In genomic region chr4:54229631-54230478, GRCh38 we compare ENCODE assay signal across 9 cellular contexts. TPM values are rescaled to one million over a fixed set of nuclear protein-coding genes. Genes with fewer than 3 reads are reported as not detected.
DNase-seq lines count a peak whose midpoint lies in the region; ATAC-seq and TF ChIP-seq lines count a peak whose summit lies in the region.
"Had no signal": no experiment of that assay in that cellular context is flagged by ENCODE, and none has a peak within 500 bp of the region (broad histone marks: within the 10 kb centered on the region; RNA-seq: fewer than 3 reads in every experiment).

No MANE protein-coding gene starts in this region.

- DNase-seq in NCI-H748 (lab: John Stamatoyannopoulos, UW; ENCODE audit: unreplicated experiment) (peak; percentile 39), NCI-H748 treated with DMSO at 0.1 percent for 48 hours (lab: John Stamatoyannopoulos, UW) (no peak), astrocyte of the cerebellum (ENCODE audit: low read depth) (no peak), islet precursor cell (peak; percentile 68), cerebellum (ENCODE audit: low spot score) (no peak)
- peak; percentile 20 for DNase-seq in stimulated activated naive CD8-positive, alpha-beta T cell treated with anti-CD3 and anti-CD28 coated beads, Interleukin-15, Interleukin-2, amounts not matched to agents 100 U/mL and 50 U/mL, for 24 hours
- DNase-seq: Kasumi-1 had no signal

- TF ChIP-seq CTCF in astrocyte of the cerebellum (IDR thresholded peaks at IDR 0.05; ENCODE audit: low read depth, low read length, missing control alignments), result no peak

- in situ Hi-C loops in astrocyte of the cerebellum (cut with HindIII; ENCODE audit: low sequenced_read_pairs), result no loop called here

- peak overlapping the region; percentile 69 for H3K4me3 ChIP-seq in astrocyte of the cerebellum (ENCODE audit: low read depth, low read length)

- ATAC-seq in stimulated activated naive CD8-positive, alpha-beta T cell treated with anti-CD3 and anti-CD28 coated beads, Interleukin-15, Interleukin-2, amounts not matched to agents 100 U/mL and 50 U/mL, for 24 hours, result no peak
- ATAC-seq in GM21423 (IDR thresholded peaks at IDR 0.05; ENCODE audit: unreplicated experiment), result no peak
- ATAC-seq in GM21526 (IDR thresholded peaks at IDR 0.05; ENCODE audit: low FRiP score, unreplicated experiment), result no peak

RNA-seq across cellular contexts. Expression of gene PDGFRA, which starts 0.8 kb away (rescaled TPM):
- total RNA-seq in cerebellum, result 70.6 TPM

Comparison
In these comparisons a context has a peak if more than half of its experiments do, and no peak if none do; other contexts are left out.
1. DNase-seq: peak in NCI-H748 (single experiment), islet precursor cell (single experiment) and stimulated activated naive CD8-positive, alpha-beta T cell treated with anti-CD3 and anti-CD28 coated beads, Interleukin-15, Interleukin-2, amounts not matched to agents 100 U/mL and 50 U/mL, for 24 hours (single experiment); none in NCI-H748 treated with DMSO at 0.1 percent for 48 hours (single experiment), astrocyte of the cerebellum (single experiment) and cerebellum (single experiment).